In genomic region chr7:514651-515598, GRCh38 we compare ENCODE assay signal across 9 cellular contexts. TPM values are rescaled to one million over a fixed set of nuclear protein-coding genes. Genes with fewer than 3 reads are reported as not detected.
DNase-seq lines count a peak whose midpoint lies in the region; ATAC-seq, FAIRE-seq and TF ChIP-seq lines count a peak whose summit lies in the region.
"Had no signal": no experiment of that assay in that cellular context is flagged by ENCODE, and none has a peak within 500 bp of the region (broad histone marks: within the 10 kb centered on the region; RNA-seq: fewer than 3 reads in every experiment).

No MANE protein-coding gene starts in this region.

- no peak for ATAC-seq in psoas muscle
- ATAC-seq in GM21619 (IDR thresholded peaks at IDR 0.05; ENCODE audit: unreplicated experiment) = no peak
- no peak for ATAC-seq in HG03175 (IDR thresholded peaks at IDR 0.05; ENCODE audit: unreplicated experiment)

- H3K36me3 ChIP-seq in H7 (replicated peaks; ENCODE audit: control insufficient read depth, insufficient read depth, low read length) (no peaks in the 10 kb centered on the region), SJSA1 (peaks cover 20% of the 10 kb centered on the region), psoas muscle (ENCODE audit: insufficient read depth in 1 of 2, low read depth in 1 of 2) (peaks cover 0 to 18% of the 10 kb centered on the region in 2 donors)

- DNase-seq in H7 (peak; percentile 82), SJSA1 (ENCODE audit: low read depth in 1 of 2, low spot score in 2 of 2) (no peak), frontal cortex (ENCODE audit: low spot score in 2 of 2) (peak; percentile 65 to 67), psoas muscle (no peak), NCI-H2171 treated with DMSO at 0.1 percent for 48 hours (lab: John Stamatoyannopoulos, UW) (no peak), HUDEP-2 (lab: John Stamatoyannopoulos, UW; ENCODE audit: unreplicated experiment in 76 of 76) (no peak)

- intact Hi-C loops in psoas muscle (cut with DNase I) = loop anchor here (5.0 kb wide), 2 partner anchors 73 to 183 kb away; no protein-coding TSS in a partner anchor

- H3K27me3 ChIP-seq in H7 (ENCODE audit: control insufficient read depth, insufficient read depth, low read length) = peaks cover 9% of the 10 kb centered on the region; the same call in 1 of the 2 replicates
- H3K27me3 ChIP-seq in SJSA1 (replicated peaks) = no peaks in the 10 kb centered on the region
- no peaks in the 10 kb centered on the region for H3K27me3 ChIP-seq in psoas muscle (ENCODE audit: insufficient read depth in 3 of 3, low read length in 2 of 3)

- H3K27ac ChIP-seq in SJSA1 (peak overlapping the region; percentile 88), psoas muscle (peak overlapping the region; percentile 58)
- H3K27ac ChIP-seq: VCaP had no signal

- WGBS in psoas muscle, 3 donors = 62 to 76% (median 64%) methylated on average over 25 of the region's 25 CpGs

- no peak for TF ChIP-seq CTCF in psoas muscle (IDR thresholded peaks at IDR 0.05)

- no peak for FAIRE-seq in frontal cortex (lab: Jason Lieb, UNC)

- peak overlapping the region; percentile 17 for H3K4me3 ChIP-seq in H7 (ENCODE audit: insufficient read depth, low read depth, low read length)
- H3K4me3 ChIP-seq in SJSA1 = no peak overlapping the region
- H3K4me3 ChIP-seq in psoas muscle = peak overlapping the region; percentile 15

- peaks cover 49% of the 10 kb centered on the region for H3K4me1 ChIP-seq in SJSA1 (replicated peaks)
- peaks cover 32% of the 10 kb centered on the region for H3K4me1 ChIP-seq in psoas muscle

- H3K9me3 ChIP-seq in SJSA1 (replicated peaks) (no peaks in the 10 kb centered on the region), psoas muscle (no peaks in the 10 kb centered on the region)

RNA-seq across cellular contexts. Expression of gene PDGFA, which starts 4.7 kb away (rescaled TPM):
- 149 and 202 TPM in 2 replicates for total RNA-seq in H7 (2014; rRNA removed; shearing (Covaris generic))
- 21.3 and 24.8 TPM in 2 replicates for total RNA-seq in SJSA1 (2014; rRNA removed; shearing (Covaris generic))
- total RNA-seq in frontal cortex = 42.4 TPM
- 10 to 100 TPM; 13.9 to 30.4 (median 19.2) TPM for total RNA-seq in psoas muscle
- polyA plus RNA-seq in psoas muscle = 10 to 100 TPM in 2 of 3 donors, 1 to 10 TPM in 1; 9.1 to 24.4 (median 15.3) TPM

Comparison
In these comparisons a context has a peak if more than half of its experiments do, and no peak if none do; other contexts are left out.
1. DNase-seq: peak in H7 (single experiment) and frontal cortex (2 of 2); none in SJSA1 (0 of 2), psoas muscle (0 of 2), NCI-H2171 treated with DMSO at 0.1 percent for 48 hours (single experiment) and HUDEP-2 (0 of 76).